In genomic region chr11:19076744-19077589, GRCh38 we compare ENCODE assay signal across 8 cellular contexts. TPM values are rescaled to one million over a fixed set of nuclear protein-coding genes. Genes with fewer than 3 reads are reported as not detected.
DNase-seq lines count a peak whose midpoint lies in the region; ATAC-seq, FAIRE-seq and TF ChIP-seq lines count a peak whose summit lies in the region.

No MANE protein-coding gene starts in this region.

- peak; percentile 65 for DNase-seq in GM13976 (ENCODE audit: low spot score)
- DNase-seq in NOMO-1 treated with DMSO at 0.1 percent for 48 hours (lab: John Stamatoyannopoulos, UW; ENCODE audit: unreplicated experiment), result peak; percentile 36
- DNase-seq in activated T-cell treated with anti-CD3 and anti-CD28 coated beads for 48 hours (ENCODE audit: low read depth), result peak; percentile 47
- DNase-seq in fibroblast of lung (ENCODE audit: low read depth in 2 of 2), result peak; percentile 16 to 30
- DNase-seq in nucleus accumbens (lab: John Stamatoyannopoulos, UW), result peak in 40 of 56 donors; percentile 6 to 74 (median 24)
- peak; percentile 73 for DNase-seq in testis

- H3K4me1 ChIP-seq in fibroblast of lung (ENCODE audit: control insufficient read depth, extremely low read depth, insufficient read depth, low read length) (peaks cover 3% of the 10 kb centered on the region), testis (no peaks in the 10 kb centered on the region)

- H2AFZ ChIP-seq in fibroblast of lung (ENCODE audit: low read length), result no peak overlapping the region

- H3K4me3 ChIP-seq in fibroblast of lung (replicated peaks in 1 of 4; ENCODE audit: control extremely low read depth in 1 of 4, insufficient read depth in 1 of 4, low read depth in 3 of 4, low read length in 4 of 4) (no peak overlapping the region), testis (peak overlapping the region; percentile 4 to 29)

- peak; percentile 75 for ATAC-seq in HG03378 (IDR thresholded peaks at IDR 0.05; ENCODE audit: unreplicated experiment)

- H3K9ac ChIP-seq in fibroblast of lung (ENCODE audit: insufficient read depth, low read length), result no peak overlapping the region

- H3K36me3 ChIP-seq in fibroblast of lung (ENCODE audit: control insufficient read depth, insufficient read depth, low read length) (no peaks in the 10 kb centered on the region), testis (ENCODE audit: low read depth, missing control alignments) (no peaks in the 10 kb centered on the region)

- H4K20me1 ChIP-seq in fibroblast of lung (ENCODE audit: control insufficient read depth, extremely low read depth, insufficient read depth, low read length), result no peaks in the 10 kb centered on the region

- no peaks in the 10 kb centered on the region for H3K79me2 ChIP-seq in fibroblast of lung (ENCODE audit: control insufficient read depth, insufficient read depth, low read length)

- H3K27me3 ChIP-seq in fibroblast of lung (ENCODE audit: control insufficient read depth, insufficient read depth, low read length) (no peaks in the 10 kb centered on the region), testis (no peaks in the 10 kb centered on the region)

- H3K9me3 ChIP-seq in fibroblast of lung (ENCODE audit: control insufficient read depth, insufficient read depth, low read depth, low read length) (no peaks in the 10 kb centered on the region), testis (no peaks in the 10 kb centered on the region)

- WGBS in testis, 2 donors, result 33 to 54% methylated on average over 10 of the region's 10 CpGs

- peak; percentile 87 for TF ChIP-seq CTCF in GM13976 (IDR thresholded peaks at IDR 0.05; ENCODE audit: borderline replicate concordance, control extremely low read depth, extremely low read depth, insufficient read depth, missing control alignments)
- peak; percentile 95 to 98 for TF ChIP-seq CTCF in fibroblast of lung (conservative IDR thresholded peaks at IDR 0.05 in 1 of 2, IDR thresholded peaks at IDR 0.05 in 1 of 2; ENCODE audit: low read depth in 1 of 2, low read length in 2 of 2)
- TF ChIP-seq CTCF in testis (IDR thresholded peaks at IDR 0.05), result peak; percentile 70 to 99 (median 76)

- in situ Hi-C loops in GM13976 (cut with MboI; ENCODE audit: low sequenced_read_pairs, unreplicated experiment), result no loop called here

- intact Hi-C loops in testis (cut with DNase I; ENCODE audit: low total_unique reads), result loop anchor here (10.0 kb wide), 1 partner anchor 478 kb away; no protein-coding TSS in a partner anchor

- H3K27ac ChIP-seq in fibroblast of lung (ENCODE audit: insufficient read depth, low read length), result no peak overlapping the region
- no peak overlapping the region for H3K27ac ChIP-seq in testis

- FAIRE-seq in A204.1 (lab: Jason Lieb, UNC), result peak; percentile 68

- H3K4me2 ChIP-seq in fibroblast of lung (ENCODE audit: extremely low read depth, insufficient read depth, low read length), result no peak overlapping the region

- TF ChIP-seq POLR2A in testis (IDR thresholded peaks at IDR 0.05), result no peak

RNA-seq across cellular contexts. Expression of gene MRGPRX2, which starts 16.4 kb away (rescaled TPM):
- total RNA-seq in fibroblast of lung (not detected in 2 replicates), testis (under 1 TPM in 1 of 2 donors, not detected in 1; 0.50 TPM)
- polyA plus RNA-seq in fibroblast of lung (not detected in 2 replicates), testis (ENCODE audit: insufficient read depth, low read depth, low replicate concordance) (not detected)
- polyA plus RNA-seq in fibroblast of lung (2012), result not detected in 2 replicates
- polyA minus RNA-seq in fibroblast of lung (ENCODE audit: low replicate concordance), result not detected in 2 replicates

RNA-seq across cellular contexts. Expression of gene ZDHHC13, which starts 40.0 kb away (rescaled TPM):
- 10.0 and 11.1 TPM in 2 replicates for total RNA-seq in fibroblast of lung
- polyA plus RNA-seq in fibroblast of lung, result 11.0 and 16.1 TPM in 2 replicates
- polyA plus RNA-seq in fibroblast of lung (2012), result 6.1 and 6.6 TPM in 2 replicates
- polyA minus RNA-seq in fibroblast of lung (ENCODE audit: low replicate concordance), result 1.1 and 1.9 TPM in 2 replicates
- total RNA-seq in testis, result 10 to 100 TPM; 16.3 to 17.2 TPM
- polyA plus RNA-seq in testis (ENCODE audit: insufficient read depth, low read depth, low replicate concordance), result 32.6 TPM

Comparison
In these comparisons a context has a peak if more than half of its experiments do, and no peak if none do; other contexts are left out.
1. DNase-seq: peak in every context shown above with its lines; median percentile 73 in testis; 65 in GM13976; 47 in activated T-cell treated with anti-CD3 and anti-CD28 coated beads for 48 hours; 36 in NOMO-1 treated with DMSO at 0.1 percent for 48 hours; 24 in nucleus accumbens; 23 in fibroblast of lung.
2. H3K4me3 ChIP-seq: peak in testis (2 of 2); none in fibroblast of lung (0 of 4).
3. Peak in every context shown above with its lines, with median percentiles within 50 percentile points of each other: CTCF ChIP-seq.